Comparison of ENCODE assay signal across 8 cellular contexts in the genomic region with DNA sequence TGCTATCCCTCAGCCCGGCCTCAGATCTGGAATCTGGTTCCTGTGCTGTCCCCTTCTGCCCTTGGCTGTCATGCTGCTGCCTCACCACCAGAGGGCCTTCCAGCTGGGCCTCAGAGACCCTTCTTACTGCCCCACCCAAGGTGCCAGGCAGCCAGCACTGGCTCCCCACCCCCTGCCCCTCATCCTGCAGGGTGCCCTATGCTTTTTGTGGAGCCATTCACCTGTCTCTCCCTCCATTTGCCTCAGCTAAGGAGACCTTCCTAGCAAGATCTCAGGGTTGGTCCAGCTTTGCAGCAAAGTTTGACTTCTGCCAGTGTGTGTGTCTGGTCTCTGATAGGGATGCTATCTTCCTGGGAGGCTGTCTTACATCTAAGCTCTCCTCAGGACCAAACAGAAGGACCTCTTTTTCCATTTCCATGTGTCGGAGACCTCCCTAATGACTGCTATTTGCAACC. TPM values are rescaled to one million over a fixed set of nuclear protein-coding genes. Genes with fewer than 3 reads are reported as not detected.
DNase-seq lines count a peak whose midpoint lies in the region; ATAC-seq and TF ChIP-seq lines count a peak whose summit lies in the region.

No MANE protein-coding gene starts in this region.

- H3K27ac Mint-ChIP-seq in activated B cell treated with CpG ODN at 0.5 μM for 24 hours (no peak overlapping the region), natural killer cell (no peak overlapping the region)

- H3K4me1 Mint-ChIP-seq in activated B cell treated with CpG ODN at 0.5 μM for 24 hours: peaks cover 15% of the 10 kb centered on the region
- H3K4me1 Mint-ChIP-seq in natural killer cell: peaks cover 10 to 13% of the 10 kb centered on the region in 2 donors

- H3K4me3 ChIP-seq in LNCaP clone FGC (ENCODE audit: low read depth, low read length) (no peak overlapping the region), colonic mucosa (no peak overlapping the region)

- H3K9me3 Mint-ChIP-seq in activated B cell treated with CpG ODN at 0.5 μM for 24 hours (no peaks in the 10 kb centered on the region), natural killer cell (no peaks in the 10 kb centered on the region)

- peak overlapping the region; percentile 24 for H3K4me3 Mint-ChIP-seq in activated B cell treated with CpG ODN at 0.5 μM for 24 hours
- H3K4me3 Mint-ChIP-seq in natural killer cell: peak overlapping the region; percentile 0

- intact Hi-C loops in activated B cell treated with CpG ODN at 0.5 μM for 24 hours (cut with micrococcal nuclease) (loop anchor here (1.0 to 5.0 kb wide), 5 partner anchors 23 to 315 kb away; a partner anchor contains a TSS), colonic mucosa (cut with DNase I) (no loop called here), natural killer cell (cut with micrococcal nuclease) (loop anchor here (1.0 to 2.0 kb wide), 2 partner anchors 23 to 61 kb away; no protein-coding TSS in a partner anchor)

- POLR2A ChIA-PET in activated B cell treated with CpG ODN at 0.5 μM for 24 hours (lab: Charles Lee): no interaction called here

- no peak for DNase-seq in activated CD4-positive, CD25-positive, alpha-beta regulatory T cell (lab: John Stamatoyannopoulos, UW)
- DNase-seq in LNCaP clone FGC (ENCODE audit: low read depth) (no peak), activated B cell treated with CpG ODN at 0.5 μM for 24 hours (no peak), colonic mucosa (no peak), natural killer cell (peak; percentile 36)

- peaks cover 36% of the 10 kb centered on the region for H3K27me3 ChIP-seq in colonic mucosa

- ATAC-seq in activated CD4-positive, CD25-positive, alpha-beta regulatory T cell treated with anti-CD3 and anti-CD28 coated beads, Interleukin-2, amount 50 U/mL, for 24 hours: peak; percentile 25 to 26
- ATAC-seq in activated B cell treated with CpG ODN at 0.5 μM for 24 hours (ENCODE audit: low read depth) (peak; percentile 35), natural killer cell (peak; percentile 43 to 45 (median 44)), HG02798 (IDR thresholded peaks at IDR 0.05; ENCODE audit: poor library complexity, unreplicated experiment) (no peak), GM18873 (IDR thresholded peaks at IDR 0.05; ENCODE audit: low FRiP score, unreplicated experiment) (no peak)

- H3K27me3 Mint-ChIP-seq in activated B cell treated with CpG ODN at 0.5 μM for 24 hours: peaks cover 43% of the 10 kb centered on the region
- H3K27me3 Mint-ChIP-seq in natural killer cell (ENCODE audit: low read depth in 2 of 2): peaks cover 34 to 48% of the 10 kb centered on the region in 2 donors

- TF ChIP-seq CTCF in LNCaP clone FGC (IDR thresholded peaks at IDR 0.05; ENCODE audit: control insufficient read depth, extremely low read depth, insufficient read depth): peak; percentile 72
- TF ChIP-seq CTCF in activated B cell treated with CpG ODN at 0.5 μM for 24 hours (IDR thresholded peaks at IDR 0.05): no peak
- peak; percentile 84 for TF ChIP-seq CTCF in colonic mucosa (IDR thresholded peaks at IDR 0.05)
- peak; percentile 89 for TF ChIP-seq CTCF in natural killer cell (IDR thresholded peaks at IDR 0.05)

- no peaks in the 10 kb centered on the region for H3K9me3 ChIP-seq in colonic mucosa

- H3K36me3 ChIP-seq in colonic mucosa: no peaks in the 10 kb centered on the region

- CTCF ChIA-PET in activated B cell treated with CpG ODN at 0.5 μM for 24 hours (lab: Charles Lee): interaction anchor here (0.8 to 3.0 kb wide), 13 partner anchors 9 to 332 kb away, joined by 3 to 17 read pairs (median 7); a partner anchor contains a TSS

- H3K27ac ChIP-seq in colonic mucosa: no peak overlapping the region

- H3K9ac ChIP-seq in colonic mucosa (ENCODE audit: low read depth in 2 of 2, low read length in 2 of 2): no peak overlapping the region

- no peaks in the 10 kb centered on the region for H3K36me3 Mint-ChIP-seq in activated B cell treated with CpG ODN at 0.5 μM for 24 hours (ENCODE audit: low read depth)
- H3K36me3 Mint-ChIP-seq in natural killer cell: peaks cover 7% of the 10 kb centered on the region

- H3K4me1 ChIP-seq in colonic mucosa: peaks cover 9% of the 10 kb centered on the region

RNA-seq across cellular contexts. Expression of a gene that starts 1.9 kb away (rescaled TPM):
- total RNA-seq in activated B cell treated with CpG ODN at 0.5 μM for 24 hours: 0.42 and 0.76 TPM in 2 replicates
- total RNA-seq in colonic mucosa: 1 to 10 TPM; 2.1 to 2.3 TPM
- total RNA-seq in natural killer cell: under 1 TPM in 2 of 3 donors, not detected in 1; 0.14 to 0.23 TPM

RNA-seq across cellular contexts. Expression of a gene that starts 21.3 kb away (rescaled TPM):
- total RNA-seq in activated B cell treated with CpG ODN at 0.5 μM for 24 hours (33.8 and 34.0 TPM in 2 replicates), colonic mucosa (10 to 100 TPM; 25.1 to 78.9 TPM), natural killer cell (10 to 100 TPM; 18.4 to 21.8 (median 20.4) TPM)

RNA-seq across cellular contexts. Expression of a gene that starts 22.0 kb away (rescaled TPM):
- total RNA-seq in activated B cell treated with CpG ODN at 0.5 μM for 24 hours: 1.9 and 2.9 TPM in 2 replicates
- total RNA-seq in colonic mucosa: 10 to 100 TPM in 1 of 2 donors, 1 to 10 TPM in 1; 4.1 to 11.7 TPM
- under 1 TPM; 0.73 to 0.80 (median 0.79) TPM for total RNA-seq in natural killer cell

RNA-seq across cellular contexts. Expression of a gene that starts 33.8 kb away (rescaled TPM):
- total RNA-seq in activated B cell treated with CpG ODN at 0.5 μM for 24 hours (not detected in 2 replicates), colonic mucosa (under 1 TPM in 1 of 2 donors, not detected in 1; 0.19 TPM), natural killer cell (under 1 TPM in 2 of 3 donors, not detected in 1; 0.71 to 0.82 TPM)

RNA-seq across cellular contexts. Expression of a gene that starts 41.5 kb away (rescaled TPM):
- total RNA-seq in activated B cell treated with CpG ODN at 0.5 μM for 24 hours (78.0 and 86.7 TPM in 2 replicates), colonic mucosa (10 to 100 TPM; 54.6 to 82.4 TPM), natural killer cell (100 to 1,000 TPM; 128 to 168 (median 157) TPM)

Comparison
In these comparisons a context has a peak if more than half of its experiments do, and no peak if none do; other contexts are left out.
1. ATAC-seq: peak in activated CD4-positive, CD25-positive, alpha-beta regulatory T cell treated with anti-CD3 and anti-CD28 coated beads, Interleukin-2, amount 50 U/mL, for 24 hours (2 of 2), activated B cell treated with CpG ODN at 0.5 μM for 24 hours (single experiment) and natural killer cell (3 of 3); none in HG02798 (single experiment) and GM18873 (single experiment).